In genomic region chr2:15562354-15563031, GRCh38 we compare ENCODE assay signal across 10 cellular contexts. TPM values are rescaled to one million over a fixed set of nuclear protein-coding genes. Genes with fewer than 3 reads are reported as not detected.
A peak's percentile ranks its signal among the peaks of the same experiment; 100 is the strongest.
DNase-seq lines count a peak whose midpoint lies in the region; ATAC-seq and TF ChIP-seq lines count a peak whose summit lies in the region.
"Had no signal": no experiment of that assay in that cellular context is flagged by ENCODE, and none has a peak within 500 bp of the region (broad histone marks: within the 10 kb centered on the region; RNA-seq: fewer than 3 reads in every experiment).

No MANE protein-coding gene starts in this region.

- no TSS peak for BruUV-seq in HCT116 (replicated peaks; lab: Mats Ljungman, UMichigan)

- H3K27ac ChIP-seq in HCT116 (ENCODE audit: low read depth, low read length) (no peak overlapping the region), parathyroid adenoma (no peak overlapping the region)

- no peaks in the 10 kb centered on the region for H3K9me3 Mint-ChIP-seq in T-cell

- POLR2A ChIA-PET in HCT116 (lab: Charles Lee) = no interaction called here
- POLR2A ChIA-PET in T-cell (lab: Charles Lee) = interaction anchor here (0.6 to 1.1 kb wide), 2 partner anchors 8 to 29 kb away, joined by 3 to 4 read pairs; partner anchors contain the start of gene DDX1 (in 1 of the 2)

- H3K4me3 Mint-ChIP-seq in T-cell = peak overlapping the region; percentile 98 to 100 (median 100)

- TF ChIP-seq CTCF in HCT116 (IDR thresholded peaks at IDR 0.05 in 2 of 3, conservative IDR thresholded peaks at IDR 0.05 in 1 of 3; ENCODE audit: borderline replicate concordance in 1 of 3, insufficient read depth in 1 of 3, low read depth in 2 of 3, low read length in 2 of 3) (no peak), epithelial cell of proximal tubule (conservative IDR thresholded peaks at IDR 0.05; ENCODE audit: low read depth, low read length) (no peak), parathyroid adenoma (IDR thresholded peaks at IDR 0.05) (no peak)

- H3K36me3 Mint-ChIP-seq in T-cell = no peaks in the 10 kb centered on the region

- H3K9me2 ChIP-seq in HCT116 (ENCODE audit: insufficient read depth) = no peaks in the 10 kb centered on the region

- peak overlapping the region; percentile 87 to 96 for H3K27ac Mint-ChIP-seq in T-cell

- H3K9ac ChIP-seq in HCT116 (ENCODE audit: low read length) (no peak overlapping the region), parathyroid adenoma (no peak overlapping the region)

- CTCF ChIA-PET in HCT116 (lab: Charles Lee) = interaction anchor here (2.0 kb wide), 1 partner anchor 15 kb away, joined by 13 read pairs; no protein-coding TSS in a partner anchor
- CTCF ChIA-PET in T-cell (lab: Charles Lee) = interaction anchor here (0.6 to 2.4 kb wide), 4 partner anchors 15 to 1068 kb away, joined by 3 to 18 read pairs (median 6); no protein-coding TSS in a partner anchor

- H3K36me3 ChIP-seq in HCT116 (ENCODE audit: control insufficient read depth in 1 of 2, insufficient read depth in 2 of 2, low read length in 2 of 2) (no peaks in the 10 kb centered on the region), parathyroid adenoma (ENCODE audit: control insufficient read depth, insufficient read depth, low read length) (no peaks in the 10 kb centered on the region)
- H3K36me3 ChIP-seq: esophagus squamous epithelium, MG63 had no signal

- RAD21 ChIA-PET in HCT116 (lab: Charles Lee; ENCODE audit: low non-redundant PET in 1 of 2, low total read pairs in 2 of 2, uncharacterized antibody in 2 of 2, unreplicated experiment in 2 of 2) = no interaction called here

- H3K9me3 ChIP-seq in HCT116 (ENCODE audit: control insufficient read depth in 1 of 2, insufficient read depth in 1 of 2, low read depth in 1 of 2, low read length in 2 of 2) (no peaks in the 10 kb centered on the region), parathyroid adenoma (ENCODE audit: control insufficient read depth, low read length) (no peaks in the 10 kb centered on the region)
- H3K9me3 ChIP-seq: esophagus squamous epithelium, MG63 had no signal

- H3K4me3 ChIP-seq in HCT116 (replicated peaks in 1 of 2; ENCODE audit: low read depth in 1 of 2, low read length in 2 of 2) (peak overlapping the region in 1 of 2 experiments; percentile 79; a peak in 1 of 4 replicates), epithelial cell of proximal tubule (ENCODE audit: low read depth, low read length) (peak overlapping the region; percentile 91), parathyroid adenoma (ENCODE audit: low read depth, low read length) (peak overlapping the region; percentile 66)

- no peaks in the 10 kb centered on the region for H4K20me1 ChIP-seq in HCT116 (ENCODE audit: insufficient read depth)

- peaks cover 0 to 3% of the 10 kb centered on the region in 2 donors for H3K27me3 Mint-ChIP-seq in T-cell

- peaks cover 38 to 52% (median 41%) of the 10 kb centered on the region in 3 donors for H3K4me1 Mint-ChIP-seq in T-cell

- intact Hi-C loops in HCT116 (cut with micrococcal nuclease) = no loop called here

- no peak for ATAC-seq in HCT116
- ATAC-seq in T-cell (replicated peaks in 1 of 4) = no peak
- ATAC-seq in HG03135 (IDR thresholded peaks at IDR 0.05; ENCODE audit: unreplicated experiment) = no peak
- ATAC-seq in GM18858 (IDR thresholded peaks at IDR 0.05; ENCODE audit: unreplicated experiment) = no peak
- ATAC-seq in HG02798 (IDR thresholded peaks at IDR 0.05; ENCODE audit: poor library complexity, unreplicated experiment) = no peak

- DNase-seq in HCT116 (ENCODE audit: low read depth, low spot score) (no peak), T-cell (no peak), epithelial cell of proximal tubule (ENCODE audit: low read depth) (no peak)
- DNase-seq: activated gamma-delta T cell, esophagus squamous epithelium had no signal

- H3K27me3 ChIP-seq in HCT116 (ENCODE audit: insufficient read depth, low read length) = no peaks in the 10 kb centered on the region
- H3K27me3 ChIP-seq in parathyroid adenoma (ENCODE audit: control insufficient read depth, insufficient read depth, low read length) = no peaks in the 10 kb centered on the region
- H3K27me3 ChIP-seq: esophagus squamous epithelium, MG63 had no signal

- peak overlapping the region; percentile 87 for H3K4me2 ChIP-seq in HCT116 (ENCODE audit: low read length)
- H3K4me2 ChIP-seq in parathyroid adenoma (ENCODE audit: low read length) = no peak overlapping the region

- no peak for TF ChIP-seq POLR2A in HCT116 (IDR thresholded peaks at IDR 0.05; ENCODE audit: borderline replicate concordance, extremely low read depth, insufficient read depth, insufficient read length)

- H2AFZ ChIP-seq in HCT116 (ENCODE audit: low read depth, low read length, poor library complexity, severe bottlenecking) = peak overlapping the region; percentile 98
- peak overlapping the region; percentile 97 for H2AFZ ChIP-seq in parathyroid adenoma

- H3K79me2 ChIP-seq in HCT116 (ENCODE audit: insufficient read depth, low read length) (peaks cover 28% of the 10 kb centered on the region), parathyroid adenoma (no peaks in the 10 kb centered on the region)

- H3K4me1 ChIP-seq in HCT116 (ENCODE audit: control insufficient read depth in 1 of 2, insufficient read depth in 2 of 2, low read length in 2 of 2) (peaks cover 2 to 13% of the 10 kb centered on the region in 2 experiments; a peak in 2 of 4 replicates), parathyroid adenoma (no peaks in the 10 kb centered on the region)

- no peak for TF ChIP-seq RAD21 in HCT116 (IDR thresholded peaks at IDR 0.05; ENCODE audit: low read depth)

TF ChIP-seq in HCT116, 20 proteins besides CTCF, POLR2A, EP300 and RAD21:
- TF ChIP-seq EZH2phosphoT487 (IDR thresholded peaks at IDR 0.05; ENCODE audit: borderline replicate concordance) (no peak), POLR2AphosphoS5 (IDR thresholded peaks at IDR 0.05; ENCODE audit: low read depth, low read length) (no peak)

RNA-seq across cellular contexts. Expression of gene NBAS, which starts 1.4 kb away (rescaled TPM):
- total RNA-seq in HCT116 (2021; ENCODE audit: unreplicated experiment) (32.8 TPM), T-cell (10 to 100 TPM; 32.0 to 36.6 (median 33.1) TPM), epithelial cell of proximal tubule (33.6 and 48.4 TPM in 2 replicates)
- 26.0 and 26.6 TPM in 2 replicates for polyA plus RNA-seq in HCT116 (2012)

RNA-seq across cellular contexts. Expression of gene DDX1, which starts 29.2 kb away (rescaled TPM):
- total RNA-seq in HCT116 (2021; ENCODE audit: unreplicated experiment) = 117 TPM
- polyA plus RNA-seq in HCT116 (2012) = 48.1 and 65.6 TPM in 2 replicates
- 10 to 100 TPM; 43.0 to 46.9 (median 45.8) TPM for total RNA-seq in T-cell
- 70.2 and 77.0 TPM in 2 replicates for total RNA-seq in epithelial cell of proximal tubule
